ENCODE assay signal across 14 cellular contexts in the genomic region with DNA sequence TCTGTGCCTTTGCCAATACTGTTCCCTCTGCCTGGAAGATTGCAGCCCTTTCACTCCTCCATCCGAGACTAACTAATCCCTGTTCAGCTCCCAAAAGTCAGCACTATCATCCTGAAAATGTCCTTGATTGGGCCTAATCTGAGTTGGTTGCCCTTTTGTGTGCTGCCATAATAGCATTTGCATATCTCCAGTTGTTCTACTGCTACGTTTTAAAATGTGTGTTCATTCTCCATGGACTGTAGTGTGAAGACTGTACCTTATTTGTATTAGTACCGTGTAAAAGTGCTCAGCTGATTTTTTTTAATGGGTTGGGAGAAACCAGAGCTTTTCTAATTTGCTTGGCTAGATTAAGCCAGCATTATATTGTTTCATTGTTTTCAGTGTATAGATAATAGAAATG.
"Had no signal": no experiment of that assay in that cellular context is flagged by ENCODE, and none has a peak within 500 bp of the region (broad histone marks: within the 10 kb centered on the region; RNA-seq: fewer than 3 reads in every experiment).

No MANE protein-coding gene starts in this region.

- H3K27me3 ChIP-seq: adrenal gland, cardiac muscle cell, colonic mucosa, foreskin keratinocyte, suprapubic skin had no signal

- H3K9me3 Mint-ChIP-seq: activated naive CD4-positive, alpha-beta T cell treated with anti-CD3 and anti-CD28 coated beads, Interleukin-2, amount 50 U/mL, for 72 hours; naive thymus-derived CD8-positive, alpha-beta T cell; stimulated activated naive CD8-positive, alpha-beta T cell treated with anti-CD3 and anti-CD28 coated beads, Interleukin-15, Interleukin-2, amounts not matched to agents 100 ng/mL and 50 ng/mL, for 24 hours; T-helper 2 cell treated with Interferon-gamma antibody and Interleukin-4, amounts not matched to agents 5 μg/mL and 100 μg/mL, for 36 hours; type B pancreatic cell had no signal

- H3K27ac ChIP-seq: adrenal gland, cardiac muscle cell, colonic mucosa, foreskin keratinocyte, lower lobe of right lung, suprapubic skin had no signal

- DNase-seq: activated CD4-positive, alpha-beta T cell treated with anti-CD3 and anti-CD28 coated beads, Interleukin-2, amount 50 U/mL, for 4 hours; activated gamma-delta T cell treated with Interleukin-2 at 50 U/mL for 16 hours; adrenal gland; colonic mucosa; foreskin keratinocyte; lower lobe of right lung; naive thymus-derived CD8-positive, alpha-beta T cell; retina had no signal

- H3K27ac Mint-ChIP-seq: activated naive CD4-positive, alpha-beta T cell treated with anti-CD3 and anti-CD28 coated beads, Interleukin-2, amount 50 U/mL, for 72 hours; naive thymus-derived CD8-positive, alpha-beta T cell; stimulated activated naive CD8-positive, alpha-beta T cell treated with anti-CD3 and anti-CD28 coated beads, Interleukin-15, Interleukin-2, amounts not matched to agents 100 ng/mL and 50 ng/mL, for 24 hours; T-helper 2 cell treated with Interferon-gamma antibody and Interleukin-4, amounts not matched to agents 5 μg/mL and 100 μg/mL, for 36 hours; type B pancreatic cell had no signal

- H3K36me3 Mint-ChIP-seq: activated naive CD4-positive, alpha-beta T cell treated with anti-CD3 and anti-CD28 coated beads, Interleukin-2, amount 50 U/mL, for 72 hours; naive thymus-derived CD8-positive, alpha-beta T cell; type B pancreatic cell had no signal

- H3K9me3 ChIP-seq: adrenal gland, colonic mucosa, lower lobe of right lung, suprapubic skin had no signal

- ATAC-seq: activated naive CD4-positive, alpha-beta T cell treated with anti-CD3 and anti-CD28 coated beads, Interleukin-2, amount 50 U/mL, for 72 hours; foreskin keratinocyte; lower lobe of right lung; naive thymus-derived CD8-positive, alpha-beta T cell had no signal

- H3K4me3 Mint-ChIP-seq: naive thymus-derived CD8-positive, alpha-beta T cell; stimulated activated naive CD8-positive, alpha-beta T cell treated with anti-CD3 and anti-CD28 coated beads, Interleukin-15, Interleukin-2, amounts not matched to agents 100 ng/mL and 50 ng/mL, for 24 hours; T-helper 2 cell treated with Interferon-gamma antibody and Interleukin-4, amounts not matched to agents 5 μg/mL and 100 μg/mL, for 36 hours; type B pancreatic cell had no signal

- H3K4me3 ChIP-seq: adrenal gland, cardiac muscle cell, colonic mucosa, lower lobe of right lung, suprapubic skin had no signal

- H3K36me3 ChIP-seq: adrenal gland, colonic mucosa, lower lobe of right lung, suprapubic skin had no signal

- H3K4me1 ChIP-seq: adrenal gland, colonic mucosa, lower lobe of right lung had no signal
